26 cellular contexts compared by ENCODE assay signal in the genomic region with DNA sequence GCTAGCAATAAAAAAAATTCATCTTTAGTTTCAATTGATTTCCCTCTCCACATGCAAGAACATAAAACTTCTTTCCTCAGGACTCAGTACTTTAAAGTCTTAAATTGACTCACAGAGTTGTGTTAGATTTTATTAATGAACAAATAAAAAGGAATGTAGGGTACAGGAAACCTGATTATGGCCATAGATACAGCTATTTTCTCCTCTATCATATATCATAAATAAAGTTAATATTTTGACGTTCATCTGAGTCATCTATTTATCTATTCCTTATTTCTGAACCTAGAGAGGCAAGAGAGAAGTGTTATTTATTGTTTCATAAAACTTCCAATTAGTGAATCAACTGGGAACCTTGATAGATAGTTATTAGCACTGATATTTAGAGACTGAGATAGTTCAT.
"Had no signal": no experiment of that assay in that cellular context is flagged by ENCODE, and none has a peak within 500 bp of the region (broad histone marks: within the 10 kb centered on the region; RNA-seq: fewer than 3 reads in every experiment).

No MANE protein-coding gene starts in this region.

- H3K4me1 Mint-ChIP-seq: natural killer cell, neural progenitor cell had no signal

- H3K9ac ChIP-seq: neural progenitor cell had no signal

- H3K4me3 Mint-ChIP-seq: activated naive CD8-positive, alpha-beta T cell; activated T-cell treated with anti-CD3 and anti-CD28 coated beads, Interleukin-2, amount 50 U/mL, for 72 hours; mesothelial cell of epicardium; natural killer cell; neural progenitor cell had no signal

- H3K4me3 ChIP-seq: body of pancreas, neural progenitor cell, transverse colon, vagina had no signal

- H3K36me3 Mint-ChIP-seq: mesothelial cell of epicardium, natural killer cell, neural progenitor cell had no signal

- H3K4me2 ChIP-seq: neural progenitor cell had no signal

- H3K27ac ChIP-seq: body of pancreas, epithelial cell of prostate, neural progenitor cell, vagina, VCaP had no signal

- H3K9me3 Mint-ChIP-seq: natural killer cell had no signal

- H3K27ac Mint-ChIP-seq: activated naive CD8-positive, alpha-beta T cell; mesothelial cell of epicardium; natural killer cell; neural progenitor cell had no signal

- H3K36me3 ChIP-seq: neural progenitor cell, transverse colon, vagina had no signal

- H3K4me1 ChIP-seq: body of pancreas, neural progenitor cell, transverse colon, vagina had no signal

- H3K27me3 Mint-ChIP-seq: activated naive CD8-positive, alpha-beta T cell had no signal

- DNase-seq: activated CD4-positive, alpha-beta T cell treated with anti-CD3 and anti-CD28 coated beads for 4 hours; activated CD4-positive, alpha-beta T cell treated with anti-CD3 and anti-CD28 coated beads, Interleukin-2, amount 50 U/mL, for 4 hours; activated naive CD4-positive, alpha-beta T cell treated with Interleukin-2 at 50 U/mL for 16 hours; activated T-cell treated with anti-CD3 and anti-CD28 coated beads for 4 hours; activated T-cell treated with anti-CD3 and anti-CD28 coated beads, Interleukin-2, amount 50 U/mL, for 72 hours; aorta; body of pancreas; dermis blood vessel endothelial cell; effector CD4-positive, alpha-beta T cell; head of caudate nucleus; hippocampal formation; left cardiac atrium; left ventricle myocardium superior; natural killer cell; occipital lobe; right cardiac atrium; stimulated activated CD4-positive, alpha-beta T cell treated with anti-CD3 and anti-CD28 coated beads, Interleukin-2, amount 100 ng/mL, for 48 hours; stimulated activated naive CD4-positive, alpha-beta T cell treated with Interleukin-2 at 50 U/mL for 16 hours; T-helper 9 cell; transverse colon had no signal

- H3K27me3 ChIP-seq: body of pancreas, neural progenitor cell, transverse colon, vagina had no signal

- H3K9me3 ChIP-seq: body of pancreas, transverse colon, vagina had no signal
